8 cellular contexts compared by ENCODE assay signal in the genomic region with DNA sequence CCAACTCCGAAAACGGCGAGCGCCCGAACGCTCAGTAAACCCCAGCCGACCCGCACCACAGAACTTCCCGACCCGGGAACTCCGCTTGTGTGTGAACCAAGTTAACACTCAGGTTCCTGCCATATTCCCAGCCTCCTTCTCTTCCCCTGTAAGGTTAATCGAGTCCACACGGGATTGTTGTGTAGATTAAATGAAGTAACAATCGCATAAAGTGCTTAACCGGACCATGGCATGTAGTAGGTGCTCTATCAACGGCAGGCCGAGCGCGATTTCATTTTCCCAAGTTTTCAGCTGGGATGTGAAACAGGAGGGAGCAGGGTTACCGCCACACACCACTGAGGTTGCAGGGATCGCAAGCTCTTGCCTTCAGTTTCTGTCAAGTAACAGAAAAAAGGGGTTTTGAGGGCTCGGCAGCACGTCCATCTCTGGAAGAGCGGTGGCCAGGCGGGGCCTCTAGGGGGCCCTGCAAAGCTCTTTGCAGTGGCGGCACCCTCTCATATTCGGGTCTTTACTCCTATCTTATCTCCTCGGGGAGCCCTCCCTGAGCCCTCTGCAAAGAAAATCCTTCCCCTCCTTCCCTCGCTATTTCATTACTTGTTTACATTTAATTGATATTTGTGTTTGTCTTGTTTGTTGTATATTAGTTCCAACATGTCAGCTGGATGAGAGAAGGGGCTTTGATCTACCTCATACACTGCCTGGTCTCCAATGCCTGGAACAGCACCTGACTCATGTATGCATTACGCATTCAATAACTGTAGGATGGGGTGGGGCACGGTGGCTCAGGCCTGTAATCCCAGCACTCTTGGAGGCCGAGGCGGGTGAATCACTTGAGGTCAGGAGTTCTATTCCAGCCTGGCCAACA. TPM values are rescaled to one million over a fixed set of nuclear protein-coding genes. Genes with fewer than 3 reads are reported as not detected.
A peak's percentile ranks its signal among the peaks of the same experiment; 100 is the strongest.
DNase-seq lines count a peak whose midpoint lies in the region; ATAC-seq and TF ChIP-seq lines count a peak whose summit lies in the region.

No MANE protein-coding gene starts in this region.

- no peaks in the 10 kb centered on the region for H3K36me3 ChIP-seq in duodenal mucosa (ENCODE audit: control insufficient read depth in 1 of 2, insufficient read depth in 2 of 2, low read length in 2 of 2)
- H3K36me3 ChIP-seq in uterus, result no peaks in the 10 kb centered on the region

- peak overlapping the region; percentile 79 to 81 for H3K4me3 ChIP-seq in duodenal mucosa (ENCODE audit: low read depth in 1 of 2, low read length in 2 of 2)
- H3K4me3 ChIP-seq in mononuclear cell (ENCODE audit: low read length), result peak overlapping the region; percentile 20
- H3K4me3 ChIP-seq in uterus, result peak overlapping the region; percentile 8 to 79

- ATAC-seq in GM18498 (IDR thresholded peaks at IDR 0.05; ENCODE audit: unreplicated experiment), result no peak
- no peak for ATAC-seq in GM18520 (IDR thresholded peaks at IDR 0.05; ENCODE audit: unreplicated experiment)

- H3K4me1 ChIP-seq in duodenal mucosa (ENCODE audit: control insufficient read depth in 1 of 2, insufficient read depth in 2 of 2, low read length in 2 of 2) (peaks cover 22 to 25% of the 10 kb centered on the region in 2 donors), mononuclear cell (ENCODE audit: insufficient read depth, low read length) (peaks cover 14% of the 10 kb centered on the region), uterus (no peaks in the 10 kb centered on the region)

- H3K27me3 ChIP-seq in duodenal mucosa (ENCODE audit: control insufficient read depth in 1 of 2, insufficient read depth in 2 of 2, low read length in 2 of 2), result no peaks in the 10 kb centered on the region
- peaks cover 47% of the 10 kb centered on the region for H3K27me3 ChIP-seq in mononuclear cell (ENCODE audit: insufficient read depth, low read length)
- no peaks in the 10 kb centered on the region for H3K27me3 ChIP-seq in uterus

- H3K27ac ChIP-seq in duodenal mucosa (ENCODE audit: low read depth, low read length) (peak overlapping the region; percentile 76), uterus (no peak overlapping the region)

- H3K9me3 ChIP-seq in duodenal mucosa (ENCODE audit: control insufficient read depth in 1 of 2, low read length in 2 of 2) (no peaks in the 10 kb centered on the region), mononuclear cell (ENCODE audit: low read depth, low read length) (no peaks in the 10 kb centered on the region), uterus (no peaks in the 10 kb centered on the region)

- peak; percentile 66 for DNase-seq in DMS79 treated with DMSO at 0.1 percent for 48 hours (lab: John Stamatoyannopoulos, UW)
- DNase-seq in HT1080 (ENCODE audit: low read depth), result peak; percentile 42
- peak; percentile 88 for DNase-seq in SW480 (ENCODE audit: low spot score)
- DNase-seq in uterus, result no peak

- no peak for TF ChIP-seq POLR2A in uterus (IDR thresholded peaks at IDR 0.05)

- intact Hi-C loops in uterus (cut with DNase I; ENCODE audit: low total_unique reads), result no loop called here

- H3K9ac ChIP-seq in duodenal mucosa (ENCODE audit: low read depth in 1 of 2, low read length in 2 of 2), result peak overlapping the region; percentile 76 to 82

- peak in 1 of 4 experiments; percentile 15 for TF ChIP-seq CTCF in uterus (IDR thresholded peaks at IDR 0.05)

RNA-seq across cellular contexts. Expression of a gene that starts 0.8 kb away (rescaled TPM):
- total RNA-seq in HT1080 (2014; rRNA removed; shearing (Covaris generic)), result 0.48 and 1.3 TPM in 2 replicates
- polyA plus RNA-seq in HT1080 (2015; cell fraction: cytosol; rRNA removed), result 0.81 and 1.3 TPM in 2 replicates
- 3.3 and 3.6 TPM in 2 replicates for polyA plus RNA-seq in HT1080 (2015; cell fraction: nucleus; rRNA removed)
- 1.7 TPM for total RNA-seq in mononuclear cell
- 10 to 100 TPM; 13.3 to 38.2 (median 26.7) TPM for total RNA-seq in uterus

Comparison
In these comparisons a context has a peak if more than half of its experiments do, and no peak if none do; other contexts are left out.
1. DNase-seq: peak in DMS79 treated with DMSO at 0.1 percent for 48 hours (single experiment), HT1080 (single experiment) and SW480 (single experiment); none in uterus (0 of 2).
2. H3K4me3 ChIP-seq: peak in every context shown above with its lines; median percentile 80 in duodenal mucosa; 44 in uterus; 20 in mononuclear cell.